In genomic region chr19:3178973-3179738, GRCh38 we compare ENCODE assay signal across 1 cellular context.
TF ChIP-seq lines count a peak whose summit lies in the region.

No MANE protein-coding gene starts in this region.

TF ChIP-seq in H1, 55 proteins besides CTCF, POLR2A, EP300 and RAD21:
- TF ChIP-seq CTBP2 (IDR thresholded peaks at IDR 0.05; ENCODE audit: borderline replicate concordance, insufficient read depth, insufficient read length, low read length): no peak
- no peak for TF ChIP-seq NANOG (IDR thresholded peaks at IDR 0.05; ENCODE audit: insufficient read depth, low read depth, low read length, poor library complexity, severe bottlenecking)
- TF ChIP-seq HDAC6 (IDR thresholded peaks at IDR 0.05; ENCODE audit: low read depth, low read length): no peak
- TF ChIP-seq CHD2 (IDR thresholded peaks at IDR 0.05; ENCODE audit: low read length): no peak
- TF ChIP-seq NRF1 (IDR thresholded peaks at IDR 0.05; ENCODE audit: low read depth, low read length): no peak
- no peak for TF ChIP-seq JUN (IDR thresholded peaks at IDR 0.05; ENCODE audit: low read depth, low read length)
